Comparison of ENCODE assay signal across 8 cellular contexts in the genomic region with DNA sequence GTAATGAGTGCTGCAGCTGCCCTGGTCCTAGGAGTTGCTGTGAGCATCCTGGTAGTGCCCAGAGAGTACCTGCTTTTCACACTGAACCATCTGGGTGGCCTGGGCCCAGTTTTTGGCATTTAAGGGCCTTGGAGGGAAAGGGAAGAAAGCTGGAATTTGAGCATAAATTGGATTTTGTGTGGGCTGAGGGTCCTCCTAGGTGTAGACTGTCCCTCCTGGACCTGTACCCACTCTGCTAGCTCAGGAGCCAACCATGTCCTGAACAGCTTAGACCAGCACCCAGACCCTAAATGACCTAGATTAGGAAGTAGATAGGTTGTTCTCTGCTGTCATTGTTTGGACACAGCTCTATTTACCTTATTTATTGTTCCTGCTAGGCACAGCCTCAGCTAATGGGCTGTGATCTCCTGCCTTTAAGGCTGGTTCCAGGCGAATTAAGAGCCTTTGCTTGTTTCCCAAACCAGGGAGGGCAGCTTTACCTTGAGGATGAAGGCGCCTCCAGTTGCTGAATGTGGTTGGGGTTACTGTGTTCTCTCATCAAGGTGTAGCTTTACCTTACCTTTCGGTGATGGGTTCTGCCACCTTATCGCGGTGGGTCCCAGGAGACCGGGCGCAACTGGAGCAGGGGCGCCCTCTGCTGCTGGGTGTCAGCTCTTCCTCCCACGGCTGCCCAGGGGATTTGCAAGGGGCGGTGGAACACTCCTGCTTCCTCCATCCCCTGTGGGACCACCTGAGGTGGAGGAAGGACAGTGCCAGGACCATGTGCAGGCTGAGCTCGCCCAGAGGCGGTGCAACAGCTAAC. TPM values are rescaled to one million over a fixed set of nuclear protein-coding genes. Genes with fewer than 3 reads are reported as not detected.
DNase-seq lines count a peak whose midpoint lies in the region; ATAC-seq and TF ChIP-seq lines count a peak whose summit lies in the region.

No MANE protein-coding gene starts in this region.

- H3K27me3 Mint-ChIP-seq in activated CD4-positive, alpha-beta T cell treated with anti-CD3 and anti-CD28 coated beads for 36 hours: no peaks in the 10 kb centered on the region
- peaks cover 2% of the 10 kb centered on the region for H3K27me3 Mint-ChIP-seq in chondrocyte (ENCODE audit: low read depth)

- DNase-seq in Ammon's horn (ENCODE audit: low spot score): peak; percentile 74
- peak; percentile 56 for DNase-seq in NCI-H2171 treated with DMSO at 0.1 percent for 48 hours (lab: John Stamatoyannopoulos, UW)
- peak; percentile 87 for DNase-seq in activated CD4-positive, alpha-beta T cell treated with anti-CD3 and anti-CD28 coated beads for 36 hours
- no peak for DNase-seq in chondrocyte (ENCODE audit: low spot score)
- peak; percentile 55 to 76 for DNase-seq in lung microvascular endothelial cell (ENCODE audit: low read depth in 2 of 2)
- DNase-seq in stimulated activated CD8-positive, alpha-beta memory T cell treated with anti-CD3 and anti-CD28 coated beads, Interleukin-15, amount 100 ng/mL, for 4 hours (ENCODE audit: low read depth in 2 of 2): peak; percentile 51 to 52

- peak overlapping the region; percentile 24 for H3K4me3 Mint-ChIP-seq in activated CD4-positive, alpha-beta T cell treated with anti-CD3 and anti-CD28 coated beads for 36 hours
- H3K4me3 Mint-ChIP-seq in chondrocyte (ENCODE audit: unreplicated experiment): no peak overlapping the region

- no peak overlapping the region for H3K27ac Mint-ChIP-seq in activated CD4-positive, alpha-beta T cell treated with anti-CD3 and anti-CD28 coated beads for 36 hours
- no peak overlapping the region for H3K27ac Mint-ChIP-seq in chondrocyte (ENCODE audit: unreplicated experiment)

- POLR2A ChIA-PET in activated CD4-positive, alpha-beta T cell treated with anti-CD3 and anti-CD28 coated beads for 36 hours (lab: Charles Lee): interaction anchor here (0.6 to 1.2 kb wide), 8 partner anchors 9 to 260 kb away, joined by 3 to 4 read pairs (median 3); no protein-coding TSS in a partner anchor

- peak; percentile 83 for TF ChIP-seq CTCF in chondrocyte (IDR thresholded peaks at IDR 0.05)

- H3K4me1 Mint-ChIP-seq in activated CD4-positive, alpha-beta T cell treated with anti-CD3 and anti-CD28 coated beads for 36 hours: peaks cover 90% of the 10 kb centered on the region
- H3K4me1 Mint-ChIP-seq in chondrocyte (ENCODE audit: low read depth): peaks cover 9% of the 10 kb centered on the region

- H3K36me3 Mint-ChIP-seq in activated CD4-positive, alpha-beta T cell treated with anti-CD3 and anti-CD28 coated beads for 36 hours (ENCODE audit: low read depth): peaks cover 2% of the 10 kb centered on the region
- H3K36me3 Mint-ChIP-seq in chondrocyte (ENCODE audit: low read depth): no peaks in the 10 kb centered on the region

- no peaks in the 10 kb centered on the region for H3K9me3 Mint-ChIP-seq in activated CD4-positive, alpha-beta T cell treated with anti-CD3 and anti-CD28 coated beads for 36 hours (ENCODE audit: low read depth)
- H3K9me3 Mint-ChIP-seq in chondrocyte (ENCODE audit: low read depth): no peaks in the 10 kb centered on the region

- ATAC-seq in GM21529 (IDR thresholded peaks at IDR 0.05; ENCODE audit: unreplicated experiment) (peak; percentile 61), HG02938 (IDR thresholded peaks at IDR 0.05; ENCODE audit: unreplicated experiment) (no peak)
- peak; percentile 58 for ATAC-seq in activated CD4-positive, alpha-beta T cell treated with anti-CD3 and anti-CD28 coated beads for 36 hours

- intact Hi-C loops in activated CD4-positive, alpha-beta T cell treated with anti-CD3 and anti-CD28 coated beads for 36 hours (cut with DNase I, micrococcal nuclease): loop anchor here (1.0 to 10.0 kb wide), 12 partner anchors 15 to 887 kb away; partner anchors contain the start of genes ITGA6 (in 1 of the 2) and METAP1D (in 1 of the 2)

- CTCF ChIA-PET in activated CD4-positive, alpha-beta T cell treated with anti-CD3 and anti-CD28 coated beads for 36 hours (lab: Charles Lee): interaction anchor here (0.6 to 15.3 kb wide), 51 partner anchors 11 to 862 kb away, joined by 3 to 405 read pairs (median 4); partner anchors contain the start of genes DLX2 and ITGA6

RNA-seq across cellular contexts. Expression of gene ITGA6, which starts 34.4 kb away (rescaled TPM):
- 1 to 10 TPM; 7.8 to 7.9 TPM for total RNA-seq in activated CD4-positive, alpha-beta T cell treated with anti-CD3 and anti-CD28 coated beads for 36 hours
- total RNA-seq in chondrocyte: 3.4 to 5.7 TPM (median 5.0 TPM) in 3 replicates
- 91.1 and 225 TPM in 2 replicates for total RNA-seq in lung microvascular endothelial cell

Comparison
In these comparisons a context has a peak if more than half of its experiments do, and no peak if none do; other contexts are left out.
1. RNA of gene ITGA6, which starts 34.4 kb away (total RNA-seq): 91.1 to 225 TPM in lung microvascular endothelial cell; 7.8 to 7.9 TPM in activated CD4-positive, alpha-beta T cell treated with anti-CD3 and anti-CD28 coated beads for 36 hours and 3.4 to 5.7 TPM in chondrocyte; every median in the first group is over 10 times any median in the second.